Comparison of ENCODE assay signal across 18 cellular contexts in the genomic region with DNA sequence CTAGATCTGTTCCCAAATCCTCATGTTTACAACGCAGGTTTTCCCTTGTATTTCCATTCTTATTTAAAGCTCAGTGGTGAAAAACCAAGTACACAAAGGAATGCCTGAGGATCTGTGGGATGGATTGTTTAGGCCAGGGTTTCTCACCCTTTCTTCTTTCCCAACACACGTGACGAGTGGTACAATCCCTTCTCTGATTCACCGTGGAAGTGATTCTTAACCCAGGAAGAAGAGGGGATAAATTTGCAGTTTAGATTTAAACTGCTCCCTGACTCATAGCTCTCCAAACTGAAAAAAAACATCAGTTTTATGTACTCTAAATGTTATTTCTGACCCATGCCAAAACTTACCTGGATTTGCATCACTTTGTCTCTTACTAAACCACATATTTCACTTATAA. TPM values are rescaled to one million over a fixed set of nuclear protein-coding genes. Genes with fewer than 3 reads are reported as not detected.
DNase-seq lines count a peak whose midpoint lies in the region; ATAC-seq, FAIRE-seq and TF ChIP-seq lines count a peak whose summit lies in the region.
"Had no signal": no experiment of that assay in that cellular context is flagged by ENCODE, and none has a peak within 500 bp of the region (broad histone marks: within the 10 kb centered on the region; RNA-seq: fewer than 3 reads in every experiment).

No MANE protein-coding gene starts in this region.

- H3K36me3 ChIP-seq in bronchial epithelial cell (ENCODE audit: control insufficient read depth, insufficient read depth, low read length), result no peaks in the 10 kb centered on the region
- H3K36me3 ChIP-seq: adrenal gland, MG63 had no signal

- POLR2A ChIA-PET in AG04450 (lab: Yijun Ruan, JAX), result interaction anchor here (0.6 kb wide), 1 partner anchor 549 kb away, joined by 3 read pairs; no protein-coding TSS in a partner anchor

- FAIRE-seq in bronchial epithelial cell (lab: Jason Lieb, UNC), result no peak

- H3K27ac ChIP-seq in AG04450 (ENCODE audit: low read depth, low read length), result no peak overlapping the region
- H3K27ac ChIP-seq: adrenal gland, gastroesophageal sphincter had no signal

- no peaks in the 10 kb centered on the region for H3K9me3 ChIP-seq in AG04450 (ENCODE audit: control insufficient read depth, insufficient read depth, low read length)
- H3K9me3 ChIP-seq: adrenal gland, gastroesophageal sphincter, MG63 had no signal

- TF ChIP-seq CTCF in AG04450 (IDR thresholded peaks at IDR 0.05; ENCODE audit: low read depth, low read length), result no peak
- TF ChIP-seq CTCF in bronchial epithelial cell (IDR thresholded peaks at IDR 0.05; ENCODE audit: insufficient read depth, low read length, severe bottlenecking), result no peak

- no peaks in the 10 kb centered on the region for H3K27me3 ChIP-seq in AG04450 (ENCODE audit: control insufficient read depth, insufficient read depth, low read length)
- H3K27me3 ChIP-seq in bronchial epithelial cell (ENCODE audit: control insufficient read depth, insufficient read depth, low read length), result no peaks in the 10 kb centered on the region
- H3K27me3 ChIP-seq: adrenal gland, gastroesophageal sphincter, MG63 had no signal

- ATAC-seq in HG02610 (IDR thresholded peaks at IDR 0.05; ENCODE audit: unreplicated experiment) (no peak), HG03354 (IDR thresholded peaks at IDR 0.05; ENCODE audit: poor library complexity, severe bottlenecking, unreplicated experiment) (no peak)
- ATAC-seq: gastroesophageal sphincter, Panc1, SK-N-SH treated with all-trans-retinoic acid at 6 μM for 48 hours had no signal

- CTCF ChIA-PET in AG04450 (lab: Charles Lee), result interaction anchor here (1.0 to 1.9 kb wide), 2 partner anchors 58 to 962 kb away, joined by 4 to 6 read pairs; no protein-coding TSS in a partner anchor

- H3K4me3 ChIP-seq in AG04450 (ENCODE audit: low read depth, low read length) (no peak overlapping the region), bronchial epithelial cell (ENCODE audit: low read depth, low read length) (no peak overlapping the region)
- H3K4me3 ChIP-seq: adrenal gland, gastroesophageal sphincter, MG63 had no signal

- peak; percentile 49 for DNase-seq in AG04450 (ENCODE audit: low read depth, low spot score)
- DNase-seq in HCEC 1CT, result peak; percentile 64
- peak; percentile 29 for DNase-seq in bronchial epithelial cell (ENCODE audit: low read depth)
- peak; percentile 68 for DNase-seq in iris pigment epithelial cell (ENCODE audit: low read depth)
- DNase-seq in DMS153 treated with DMSO at 0.1 percent for 48 hours (lab: John Stamatoyannopoulos, UW; ENCODE audit: unreplicated experiment), result no peak
- DNase-seq in NCI-H187 (lab: John Stamatoyannopoulos, UW), result no peak
- DNase-seq: activated CD4-positive, alpha-beta T cell treated with anti-CD3 and anti-CD28 coated beads for 48 hours; activated effector memory CD4-positive, alpha-beta T cell treated with Interleukin-2 at 50 U/mL for 16 hours; adrenal gland; CD8-positive, alpha-beta memory T cell; cerebellar nuclear complex; MG63; stimulated activated CD4-positive, alpha-beta T cell treated with anti-CD3 and anti-CD28 coated beads, Interleukin-12 subunit alpha, Interleukin-12 subunit beta, amount 100 ng/mL, for 4 hours had no signal

RNA-seq across cellular contexts. Expression of a gene that starts 17.0 kb away (rescaled TPM):
- polyA plus RNA-seq in AG04450 (2011; rRNA removed), result 22.9 and 35.7 TPM in 2 replicates
- polyA minus RNA-seq in AG04450 (2011; rRNA and poly(A)+ RNA removed), result 16.2 and 32.1 TPM in 2 replicates
- 17.4 and 18.6 TPM in 2 replicates for total RNA-seq in bronchial epithelial cell

Comparison
In these comparisons a context has a peak if more than half of its experiments do, and no peak if none do; other contexts are left out.
1. DNase-seq: peak in AG04450 (single experiment), HCEC 1CT (single experiment), bronchial epithelial cell (single experiment) and iris pigment epithelial cell (single experiment); none in DMS153 treated with DMSO at 0.1 percent for 48 hours (single experiment) and NCI-H187 (0 of 2).